ENCODE assay signal across 12 cellular contexts in genomic region chr2:9380702-9381628, GRCh38. TPM values are rescaled to one million over a fixed set of nuclear protein-coding genes. Genes with fewer than 3 reads are reported as not detected.
A peak's percentile ranks its signal among the peaks of the same experiment; 100 is the strongest.
DNase-seq lines count a peak whose midpoint lies in the region; ATAC-seq and TF ChIP-seq lines count a peak whose summit lies in the region.
"Had no signal": no experiment of that assay in that cellular context is flagged by ENCODE, and none has a peak within 500 bp of the region (broad histone marks: within the 10 kb centered on the region; RNA-seq: fewer than 3 reads in every experiment).

No MANE protein-coding gene starts in this region.

- peak; percentile 59 for DNase-seq in BE2C
- DNase-seq in RWPE1 (ENCODE audit: low spot score), result peak; percentile 30
- peak; percentile 93 for DNase-seq in fibroblast of gingiva (ENCODE audit: low read depth)
- DNase-seq in trophoblast cell, result no peak
- no peak for DNase-seq in DMS 273 treated with DMSO at 0.1 percent for 48 hours (lab: John Stamatoyannopoulos, UW)
- DNase-seq in NCI-H1436 (lab: John Stamatoyannopoulos, UW), result no peak
- DNase-seq: activated CD4-positive, alpha-beta T cell treated with anti-CD3 and anti-CD28 coated beads, Interleukin-2, amount 50 U/mL, for 4 hours; erythroblast; NCI-H1092 treated with DMSO at 0.1 percent for 48 hours; stimulated activated CD4-positive, alpha-beta T cell treated with anti-CD3 and anti-CD28 coated beads, Interleukin-4, amount 100 ng/mL, for 24 hours had no signal

- POLR2A ChIA-PET in RWPE1 (lab: Yijun Ruan, JAX; ENCODE audit: low non-redundant PET), result no interaction called here

- no CpG with 5 or more reads among the region's 18 CpGs for WGBS in trophoblast cell (ENCODE audit: extremely low coverage, insufficient coverage, insufficient read length)

- peak overlapping the region; percentile 78 for H2BK12ac ChIP-seq in trophoblast cell (ENCODE audit: low read length)

- H3K4me2 ChIP-seq in trophoblast cell (ENCODE audit: low read length), result no peak overlapping the region

- no peak overlapping the region for H3K9ac ChIP-seq in trophoblast cell (ENCODE audit: low read length)

- H4K91ac ChIP-seq in trophoblast cell (ENCODE audit: low read depth, low read length), result peak overlapping the region; percentile 50

- no peaks in the 10 kb centered on the region for H3K27me3 ChIP-seq in BE2C
- H3K27me3 ChIP-seq in trophoblast cell (ENCODE audit: insufficient read depth, low read length), result no peaks in the 10 kb centered on the region

- H2BK5ac ChIP-seq in trophoblast cell (ENCODE audit: low read depth, low read length, poor library complexity), result peak overlapping the region; percentile 42

- peak overlapping the region; percentile 76 for H3K14ac ChIP-seq in trophoblast cell (ENCODE audit: low read length)

- peaks cover 7% of the 10 kb centered on the region; the same call in 1 of the 2 replicates for H3K36me3 ChIP-seq in BE2C
- peaks cover 25 to 48% of the 10 kb centered on the region in 2 experiments for H3K36me3 ChIP-seq in trophoblast cell (ENCODE audit: control insufficient read depth in 1 of 2, insufficient read depth in 2 of 2, low read length in 2 of 2)

- H3K27ac ChIP-seq in RWPE1 (peak overlapping the region; percentile 75), trophoblast cell (ENCODE audit: low read depth, low read length) (peak overlapping the region; percentile 77)

- H2BK120ac ChIP-seq in trophoblast cell (ENCODE audit: insufficient read depth, low read length, poor library complexity), result peak overlapping the region; percentile 8

- no peak for ATAC-seq in GM21526 (IDR thresholded peaks at IDR 0.05; ENCODE audit: low FRiP score, unreplicated experiment)
- ATAC-seq in HG03095 (IDR thresholded peaks at IDR 0.05; ENCODE audit: unreplicated experiment), result no peak

- H3K4me1 ChIP-seq in BE2C (peaks cover 16% of the 10 kb centered on the region), trophoblast cell (ENCODE audit: control insufficient read depth in 1 of 2, insufficient read depth in 2 of 2, low read length in 2 of 2) (peaks cover 15 to 29% of the 10 kb centered on the region in 2 experiments)

- TF ChIP-seq CTCF in BE2C (IDR thresholded peaks at IDR 0.05; ENCODE audit: low read depth, low read length) (no peak), RWPE1 (conservative IDR thresholded peaks at IDR 0.05; ENCODE audit: low read depth) (no peak)

- H3K79me1 ChIP-seq in trophoblast cell (ENCODE audit: low read length), result peaks cover 10% of the 10 kb centered on the region

- peak overlapping the region; percentile 80 for H3K18ac ChIP-seq in trophoblast cell (ENCODE audit: low read length)

- CTCF ChIA-PET in RWPE1 (lab: Yijun Ruan, JAX), result interaction anchor here (0.7 kb wide), 1 partner anchor 35 kb away, joined by 3 read pairs; no protein-coding TSS in a partner anchor

- peak overlapping the region; percentile 75 for H3K4ac ChIP-seq in trophoblast cell (ENCODE audit: low read depth, low read length)

- H3K4me3 ChIP-seq in BE2C (ENCODE audit: low read depth, low read length) (no peak overlapping the region), trophoblast cell (ENCODE audit: low read depth, low read length) (no peak overlapping the region)

- H3K79me2 ChIP-seq in trophoblast cell (ENCODE audit: control insufficient read depth, insufficient read depth, low read length, poor library complexity), result no peaks in the 10 kb centered on the region

- no peaks in the 10 kb centered on the region for H3K9me3 ChIP-seq in BE2C
- peaks cover 5% of the 10 kb centered on the region for H3K9me3 ChIP-seq in trophoblast cell (ENCODE audit: insufficient read depth, low read depth, low read length)

- H2AFZ ChIP-seq in trophoblast cell (ENCODE audit: insufficient read depth, low read length, poor library complexity), result no peak overlapping the region

- peak overlapping the region; percentile 80 for H2AK5ac ChIP-seq in trophoblast cell (ENCODE audit: low read length)

- H4K8ac ChIP-seq in trophoblast cell (ENCODE audit: low read depth, low read length), result peak overlapping the region; percentile 49

- no peak overlapping the region for H4K12ac ChIP-seq in trophoblast cell (ENCODE audit: low read depth, low read length)

- H3K23ac ChIP-seq in trophoblast cell (ENCODE audit: low read length), result no peak overlapping the region

RNA-seq across cellular contexts. Expression of gene ITGB1BP1, which starts 42.4 kb away (rescaled TPM):
- polyA plus RNA-seq in BE2C (2012; ENCODE audit: insufficient read depth, insufficient read length, low read depth), result 58.2 TPM
- 114 and 121 TPM in 2 replicates for polyA plus RNA-seq in trophoblast cell (2013)

RNA-seq across cellular contexts. Expression of gene CPSF3, which starts 42.5 kb away (rescaled TPM):
- 47.9 TPM for polyA plus RNA-seq in BE2C (2012; ENCODE audit: insufficient read depth, insufficient read length, low read depth)
- 39.8 and 40.8 TPM in 2 replicates for polyA plus RNA-seq in trophoblast cell (2013)

Comparison
In these comparisons a context has a peak if more than half of its experiments do, and no peak if none do; other contexts are left out.
1. DNase-seq: peak in BE2C (single experiment), RWPE1 (single experiment) and fibroblast of gingiva (single experiment); none in trophoblast cell (0 of 2), DMS 273 treated with DMSO at 0.1 percent for 48 hours (single experiment) and NCI-H1436 (single experiment).